In the genomic region with DNA sequence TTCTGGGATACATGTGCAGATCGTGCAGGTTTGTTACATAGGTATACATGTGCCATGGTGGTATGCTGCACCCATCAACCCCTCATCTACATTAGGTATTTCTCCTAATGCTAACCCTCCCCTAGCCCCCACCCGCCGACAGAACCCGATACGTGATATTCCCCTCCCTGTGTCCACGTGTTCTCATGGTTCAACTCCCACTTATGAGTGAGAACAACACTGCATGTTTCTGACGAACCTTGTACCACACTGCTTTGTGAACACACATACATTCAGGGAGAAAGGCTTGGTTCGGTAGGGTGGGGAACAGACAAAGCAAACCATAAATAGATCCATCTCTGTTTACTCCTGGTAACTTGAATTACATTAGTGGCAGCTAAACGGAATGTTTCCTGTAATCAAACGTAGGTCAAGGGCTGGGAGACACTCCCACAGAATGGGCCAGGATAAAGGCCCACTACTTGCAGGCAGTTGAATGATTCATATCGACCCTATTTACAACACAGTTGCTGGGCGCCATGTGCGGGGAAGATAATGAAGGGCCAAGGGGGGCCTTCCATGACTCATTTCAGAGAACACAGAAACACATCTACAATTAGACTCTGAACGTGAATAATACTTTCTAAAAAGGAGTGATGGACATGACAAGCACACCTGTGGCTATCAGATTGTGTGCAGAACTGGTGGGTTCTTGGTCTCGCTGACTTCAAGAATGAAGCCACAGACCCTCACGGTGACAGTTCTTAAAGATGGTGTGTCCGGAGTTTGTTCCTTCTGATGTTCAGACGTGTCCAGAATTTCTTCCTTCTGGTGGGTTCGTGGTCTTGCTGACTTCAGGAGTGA, we compare ENCODE assay signal across 1 cellular context.
TF ChIP-seq lines count a peak whose summit lies in the region.

No MANE protein-coding gene starts in this region.

TF ChIP-seq in K562, 482 proteins besides CTCF, POLR2A, EP300 and RAD21 (continues in another document):
- TF ChIP-seq JUN (IDR thresholded peaks at IDR 0.05; ENCODE audit: borderline replicate concordance, low read depth, low read length) (peak; percentile 93), JUN (CRISPR knock-in tag; IDR thresholded peaks at IDR 0.05; ENCODE audit: borderline replicate concordance) (no peak), SMARCA4 (IDR thresholded peaks at IDR 0.05) (peak; percentile 97), NFE2 (IDR thresholded peaks at IDR 0.05; ENCODE audit: low read depth) (peak; percentile 60; the same call in 1 of the 2 replicates), GABPB1 (CRISPR knock-in tag; IDR thresholded peaks at IDR 0.05) (peak; percentile 23; the same call in 1 of the 2 replicates), IFI16 (CRISPR knock-in tag; IDR thresholded peaks at IDR 0.05) (0 out of 2 replicates have a peak, but pooled peaks have one; percentile 35), MCM5 (IDR thresholded peaks at IDR 0.05; ENCODE audit: low read depth) (no peak), TCF7L2 (IDR thresholded peaks at IDR 0.05; ENCODE audit: low read depth, low read length) (no peak), FOXM1 (IDR thresholded peaks at IDR 0.05; ENCODE audit: low read depth) (peak; percentile 80), FOXM1 (CRISPR knock-in tag; IDR thresholded peaks at IDR 0.05; ENCODE audit: low read depth) (no peak), NR2C1 (IDR thresholded peaks at IDR 0.05) (0 out of 2 replicates have a peak, but pooled peaks have one; percentile 5), NR2C1 (tag; IDR thresholded peaks at IDR 0.05) (0 out of 2 replicates have a peak, but pooled peaks have one; percentile 46), TCF3 (CRISPR knock-in tag; IDR thresholded peaks at IDR 0.05) (peak; percentile 98), KLF1 (tag; IDR thresholded peaks at IDR 0.05) (0 out of 2 replicates have a peak, but pooled peaks have one; percentile 50), JUND (IDR thresholded peaks at IDR 0.05; ENCODE audit: borderline replicate concordance, low read depth, low read length) (peak; percentile 97), JUND (tag; IDR thresholded peaks at IDR 0.05; ENCODE audit: borderline replicate concordance, low read depth, low read length) (peak; percentile 95), KAT7 (CRISPR knock-in tag; IDR thresholded peaks at IDR 0.05; ENCODE audit: borderline replicate concordance) (no peak), PML (IDR thresholded peaks at IDR 0.05; ENCODE audit: low read length) (peak; percentile 80), RFX5 (IDR thresholded peaks at IDR 0.05; ENCODE audit: low read depth, low read length) (no peak), HLTF (IDR thresholded peaks at IDR 0.05) (no peak), ZEB2 (IDR thresholded peaks at IDR 0.05) (peak; percentile 93; the same call in 1 of the 2 replicates), ZNF584 (CRISPR knock-in tag; IDR thresholded peaks at IDR 0.05; ENCODE audit: low read depth) (no peak), ZNF23 (CRISPR knock-in tag; IDR thresholded peaks at IDR 0.05) (no peak), POLR2AphosphoS5 (IDR thresholded peaks at IDR 0.05; ENCODE audit: control insufficient read depth, insufficient read depth, low read depth, low read length) (peak; percentile 94), NFE2L1 (tag; IDR thresholded peaks at IDR 0.05; ENCODE audit: borderline replicate concordance, low read depth) (no peak), FOS (IDR thresholded peaks at IDR 0.05; ENCODE audit: extremely low read depth, insufficient read length) (peak; percentile 61), SMAD4 (CRISPR knock-in tag; conservative IDR thresholded peaks at IDR 0.05) (peak; percentile 61), RCOR1 (IDR thresholded peaks at IDR 0.05; ENCODE audit: borderline replicate concordance in 1 of 2, low read depth in 2 of 2, low read length in 2 of 2) (peak in 1 of 2 experiments; percentile 82; a peak in 3 of 4 replicates), CXXC5 (CRISPR knock-in tag; IDR thresholded peaks at IDR 0.05) (peak; percentile 60), NCOA6 (IDR thresholded peaks at IDR 0.05) (0 out of 2 replicates have a peak, but pooled peaks have one; percentile 30), TEAD4 (IDR thresholded peaks at IDR 0.05; ENCODE audit: low read length) (peak; percentile 93), TEAD4 (CRISPR knock-in tag; IDR thresholded peaks at IDR 0.05; ENCODE audit: borderline replicate concordance) (no peak), L3MBTL2 (IDR thresholded peaks at IDR 0.05) (peak; percentile 82), ZKSCAN8 (CRISPR knock-in tag; IDR thresholded peaks at IDR 0.05) (0 out of 2 replicates have a peak, but pooled peaks have one; percentile 32), PHB2 (IDR thresholded peaks at IDR 0.05; ENCODE audit: low read depth) (peak; percentile 59; the same call in 1 of the 2 replicates), CC2D1A (IDR thresholded peaks at IDR 0.05) (peak; percentile 57; the same call in 1 of the 2 replicates)
- TF ChIP-seq, protein P1, sequence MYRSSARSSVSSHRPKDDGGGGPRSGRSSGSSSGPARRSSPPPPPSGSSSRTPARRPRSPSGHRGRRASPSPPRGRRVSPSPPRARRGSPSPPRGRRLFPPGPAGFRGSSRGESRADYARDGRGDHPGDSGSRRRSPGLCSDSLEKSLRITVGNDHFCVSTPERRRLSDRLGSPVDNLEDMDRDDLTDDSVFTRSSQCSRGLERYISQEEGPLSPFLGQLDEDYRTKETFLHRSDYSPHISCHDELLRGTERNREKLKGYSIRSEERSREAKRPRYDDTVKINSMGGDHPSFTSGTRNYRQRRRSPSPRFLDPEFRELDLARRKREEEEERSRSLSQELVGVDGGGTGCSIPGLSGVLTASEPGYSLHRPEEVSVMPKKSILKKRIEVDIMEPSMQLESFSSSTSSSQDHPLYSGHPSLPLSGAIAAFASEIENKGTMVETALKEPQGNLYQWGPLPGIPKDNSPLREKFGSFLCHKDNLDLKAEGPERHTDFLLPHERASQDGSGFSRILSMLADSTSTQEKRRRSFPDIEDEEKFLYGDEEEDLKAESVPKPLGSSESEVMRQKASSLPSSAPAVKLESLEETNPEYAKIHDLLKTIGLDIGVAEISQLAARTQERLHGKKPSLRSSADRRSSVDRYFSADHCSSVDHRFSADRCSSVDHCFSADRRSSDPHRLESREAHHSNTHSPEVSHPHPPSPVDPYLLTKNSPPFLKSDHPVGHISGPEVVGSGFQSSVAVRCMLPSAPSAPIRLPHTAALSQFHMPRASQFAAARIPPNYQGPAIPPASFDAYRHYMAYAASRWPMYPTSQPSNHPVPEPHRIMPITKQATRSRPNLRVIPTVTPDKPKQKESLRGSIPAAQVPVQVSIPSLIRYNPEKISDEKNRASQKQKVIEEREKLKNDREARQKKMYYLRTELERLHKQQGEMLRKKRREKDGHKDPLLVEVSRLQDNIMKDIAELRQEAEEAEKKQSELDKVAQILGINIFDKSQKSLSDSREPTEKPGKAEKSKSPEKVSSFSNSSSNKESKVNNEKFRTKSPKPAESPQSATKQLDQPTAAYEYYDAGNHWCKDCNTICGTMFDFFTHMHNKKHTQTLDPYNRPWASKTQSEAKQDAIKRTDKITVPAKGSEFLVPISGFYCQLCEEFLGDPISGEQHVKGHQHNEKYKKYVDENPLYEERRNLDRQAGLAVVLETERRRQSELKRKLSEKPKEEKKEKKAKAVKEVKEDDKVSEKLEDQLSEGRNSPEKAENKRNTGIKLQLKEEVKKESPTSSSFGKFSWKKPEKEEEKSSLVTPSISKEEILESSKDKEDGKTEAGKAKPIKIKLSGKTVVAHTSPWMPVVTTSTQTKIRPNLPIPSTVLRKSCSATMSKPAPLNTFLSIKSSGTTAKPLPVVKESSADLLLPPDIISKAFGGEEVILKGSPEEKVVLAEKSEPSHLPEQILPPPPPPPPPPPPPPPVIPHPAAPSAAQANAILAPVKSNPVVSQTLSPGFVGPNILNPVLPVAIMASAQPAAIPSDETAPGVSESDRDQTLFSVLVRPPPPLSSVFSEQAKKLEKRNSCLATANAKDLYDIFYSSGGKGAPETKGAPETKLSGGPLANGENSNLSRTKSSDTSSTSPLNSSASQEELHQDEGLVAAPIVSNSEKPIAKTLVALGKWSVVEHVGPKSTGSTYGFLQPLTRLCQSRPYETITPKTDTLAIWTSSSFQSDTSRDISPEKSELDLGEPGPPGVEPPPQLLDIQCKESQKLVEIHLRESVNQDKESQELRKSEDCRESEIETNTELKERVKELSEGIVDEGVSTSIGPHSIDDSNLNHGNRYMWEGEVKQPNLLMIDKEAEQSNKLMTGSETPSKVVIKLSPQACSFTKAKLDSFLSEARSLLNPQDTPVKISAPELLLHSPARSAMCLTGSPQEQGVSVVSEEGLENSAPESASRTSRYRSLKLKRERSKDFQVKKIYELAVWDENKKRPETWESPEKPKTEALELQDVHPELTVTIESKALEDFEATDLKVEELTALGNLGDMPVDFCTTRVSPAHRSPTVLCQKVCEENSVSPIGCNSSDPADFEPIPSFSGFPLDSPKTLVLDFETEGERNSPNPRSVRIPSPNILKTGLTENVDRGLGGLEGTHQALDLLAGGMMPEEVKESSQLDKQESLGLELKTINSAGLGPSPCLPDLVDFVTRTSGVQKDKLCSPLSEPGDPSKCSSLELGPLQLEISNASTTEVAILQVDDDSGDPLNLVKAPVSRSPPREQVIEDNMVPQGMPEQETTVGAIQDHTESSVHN (IDR thresholded peaks at IDR 0.05; ENCODE audit: borderline replicate concordance in 1 of 2, low read depth in 1 of 2) = 0 out of 4 replicates have a peak, but pooled peaks of 1 of the 2 experiments have one; percentile 34
- TF ChIP-seq, protein P2, sequence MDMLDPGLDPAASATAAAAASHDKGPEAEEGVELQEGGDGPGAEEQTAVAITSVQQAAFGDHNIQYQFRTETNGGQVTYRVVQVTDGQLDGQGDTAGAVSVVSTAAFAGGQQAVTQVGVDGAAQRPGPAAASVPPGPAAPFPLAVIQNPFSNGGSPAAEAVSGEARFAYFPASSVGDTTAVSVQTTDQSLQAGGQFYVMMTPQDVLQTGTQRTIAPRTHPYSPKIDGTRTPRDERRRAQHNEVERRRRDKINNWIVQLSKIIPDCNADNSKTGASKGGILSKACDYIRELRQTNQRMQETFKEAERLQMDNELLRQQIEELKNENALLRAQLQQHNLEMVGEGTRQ (CRISPR knock-in tag; IDR thresholded peaks at IDR 0.05) = peak; percentile 33; the same call in 1 of the 2 replicates
- TF ChIP-seq, protein P3, sequence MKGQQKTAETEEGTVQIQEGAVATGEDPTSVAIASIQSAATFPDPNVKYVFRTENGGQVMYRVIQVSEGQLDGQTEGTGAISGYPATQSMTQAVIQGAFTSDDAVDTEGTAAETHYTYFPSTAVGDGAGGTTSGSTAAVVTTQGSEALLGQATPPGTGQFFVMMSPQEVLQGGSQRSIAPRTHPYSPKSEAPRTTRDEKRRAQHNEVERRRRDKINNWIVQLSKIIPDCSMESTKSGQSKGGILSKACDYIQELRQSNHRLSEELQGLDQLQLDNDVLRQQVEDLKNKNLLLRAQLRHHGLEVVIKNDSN (CRISPR knock-in tag; IDR thresholded peaks at IDR 0.05) = peak; percentile 77
- TF ChIP-seq, protein P4, sequence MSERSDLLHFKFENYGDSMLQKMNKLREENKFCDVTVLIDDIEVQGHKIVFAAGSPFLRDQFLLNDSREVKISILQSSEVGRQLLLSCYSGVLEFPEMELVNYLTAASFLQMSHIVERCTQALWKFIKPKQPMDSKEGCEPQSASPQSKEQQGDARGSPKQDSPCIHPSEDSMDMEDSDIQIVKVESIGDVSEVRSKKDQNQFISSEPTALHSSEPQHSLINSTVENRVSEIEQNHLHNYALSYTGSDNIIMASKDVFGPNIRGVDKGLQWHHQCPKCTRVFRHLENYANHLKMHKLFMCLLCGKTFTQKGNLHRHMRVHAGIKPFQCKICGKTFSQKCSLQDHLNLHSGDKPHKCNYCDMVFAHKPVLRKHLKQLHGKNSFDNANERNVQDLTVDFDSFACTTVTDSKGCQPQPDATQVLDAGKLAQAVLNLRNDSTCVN (CRISPR knock-in tag; IDR thresholded peaks at IDR 0.05) = no peak
- TF ChIP-seq, protein P5, sequence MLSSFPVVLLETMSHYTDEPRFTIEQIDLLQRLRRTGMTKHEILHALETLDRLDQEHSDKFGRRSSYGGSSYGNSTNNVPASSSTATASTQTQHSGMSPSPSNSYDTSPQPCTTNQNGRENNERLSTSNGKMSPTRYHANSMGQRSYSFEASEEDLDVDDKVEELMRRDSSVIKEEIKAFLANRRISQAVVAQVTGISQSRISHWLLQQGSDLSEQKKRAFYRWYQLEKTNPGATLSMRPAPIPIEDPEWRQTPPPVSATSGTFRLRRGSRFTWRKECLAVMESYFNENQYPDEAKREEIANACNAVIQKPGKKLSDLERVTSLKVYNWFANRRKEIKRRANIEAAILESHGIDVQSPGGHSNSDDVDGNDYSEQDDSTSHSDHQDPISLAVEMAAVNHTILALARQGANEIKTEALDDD (IDR thresholded peaks at IDR 0.05) = peak; percentile 78; the same call in 1 of the 2 replicates
- TF ChIP-seq, protein P6, sequence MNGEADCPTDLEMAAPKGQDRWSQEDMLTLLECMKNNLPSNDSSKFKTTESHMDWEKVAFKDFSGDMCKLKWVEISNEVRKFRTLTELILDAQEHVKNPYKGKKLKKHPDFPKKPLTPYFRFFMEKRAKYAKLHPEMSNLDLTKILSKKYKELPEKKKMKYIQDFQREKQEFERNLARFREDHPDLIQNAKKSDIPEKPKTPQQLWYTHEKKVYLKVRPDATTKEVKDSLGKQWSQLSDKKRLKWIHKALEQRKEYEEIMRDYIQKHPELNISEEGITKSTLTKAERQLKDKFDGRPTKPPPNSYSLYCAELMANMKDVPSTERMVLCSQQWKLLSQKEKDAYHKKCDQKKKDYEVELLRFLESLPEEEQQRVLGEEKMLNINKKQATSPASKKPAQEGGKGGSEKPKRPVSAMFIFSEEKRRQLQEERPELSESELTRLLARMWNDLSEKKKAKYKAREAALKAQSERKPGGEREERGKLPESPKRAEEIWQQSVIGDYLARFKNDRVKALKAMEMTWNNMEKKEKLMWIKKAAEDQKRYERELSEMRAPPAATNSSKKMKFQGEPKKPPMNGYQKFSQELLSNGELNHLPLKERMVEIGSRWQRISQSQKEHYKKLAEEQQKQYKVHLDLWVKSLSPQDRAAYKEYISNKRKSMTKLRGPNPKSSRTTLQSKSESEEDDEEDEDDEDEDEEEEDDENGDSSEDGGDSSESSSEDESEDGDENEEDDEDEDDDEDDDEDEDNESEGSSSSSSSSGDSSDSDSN (IDR thresholded peaks at IDR 0.05; ENCODE audit: borderline replicate concordance in 1 of 2, low read depth in 2 of 2, low read length in 2 of 2) = no peak
- TF ChIP-seq, protein P7, sequence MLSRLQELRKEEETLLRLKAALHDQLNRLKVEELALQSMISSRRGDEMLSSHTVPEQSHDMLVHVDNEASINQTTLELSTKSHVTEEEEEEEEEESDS (CRISPR knock-in tag; IDR thresholded peaks at IDR 0.05) = no peak
- TF ChIP-seq, protein P8, sequence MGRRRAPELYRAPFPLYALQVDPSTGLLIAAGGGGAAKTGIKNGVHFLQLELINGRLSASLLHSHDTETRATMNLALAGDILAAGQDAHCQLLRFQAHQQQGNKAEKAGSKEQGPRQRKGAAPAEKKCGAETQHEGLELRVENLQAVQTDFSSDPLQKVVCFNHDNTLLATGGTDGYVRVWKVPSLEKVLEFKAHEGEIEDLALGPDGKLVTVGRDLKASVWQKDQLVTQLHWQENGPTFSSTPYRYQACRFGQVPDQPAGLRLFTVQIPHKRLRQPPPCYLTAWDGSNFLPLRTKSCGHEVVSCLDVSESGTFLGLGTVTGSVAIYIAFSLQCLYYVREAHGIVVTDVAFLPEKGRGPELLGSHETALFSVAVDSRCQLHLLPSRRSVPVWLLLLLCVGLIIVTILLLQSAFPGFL (CRISPR knock-in tag; IDR thresholded peaks at IDR 0.05) = no peak
- TF ChIP-seq, protein P9, sequence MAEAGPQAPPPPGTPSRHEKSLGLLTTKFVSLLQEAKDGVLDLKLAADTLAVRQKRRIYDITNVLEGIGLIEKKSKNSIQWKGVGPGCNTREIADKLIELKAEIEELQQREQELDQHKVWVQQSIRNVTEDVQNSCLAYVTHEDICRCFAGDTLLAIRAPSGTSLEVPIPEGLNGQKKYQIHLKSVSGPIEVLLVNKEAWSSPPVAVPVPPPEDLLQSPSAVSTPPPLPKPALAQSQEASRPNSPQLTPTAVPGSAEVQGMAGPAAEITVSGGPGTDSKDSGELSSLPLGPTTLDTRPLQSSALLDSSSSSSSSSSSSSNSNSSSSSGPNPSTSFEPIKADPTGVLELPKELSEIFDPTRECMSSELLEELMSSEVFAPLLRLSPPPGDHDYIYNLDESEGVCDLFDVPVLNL (CRISPR knock-in tag; IDR thresholded peaks at IDR 0.05; ENCODE audit: low read depth) = no peak
